Comparison of ENCODE assay signal across 8 cellular contexts in the genomic region with DNA sequence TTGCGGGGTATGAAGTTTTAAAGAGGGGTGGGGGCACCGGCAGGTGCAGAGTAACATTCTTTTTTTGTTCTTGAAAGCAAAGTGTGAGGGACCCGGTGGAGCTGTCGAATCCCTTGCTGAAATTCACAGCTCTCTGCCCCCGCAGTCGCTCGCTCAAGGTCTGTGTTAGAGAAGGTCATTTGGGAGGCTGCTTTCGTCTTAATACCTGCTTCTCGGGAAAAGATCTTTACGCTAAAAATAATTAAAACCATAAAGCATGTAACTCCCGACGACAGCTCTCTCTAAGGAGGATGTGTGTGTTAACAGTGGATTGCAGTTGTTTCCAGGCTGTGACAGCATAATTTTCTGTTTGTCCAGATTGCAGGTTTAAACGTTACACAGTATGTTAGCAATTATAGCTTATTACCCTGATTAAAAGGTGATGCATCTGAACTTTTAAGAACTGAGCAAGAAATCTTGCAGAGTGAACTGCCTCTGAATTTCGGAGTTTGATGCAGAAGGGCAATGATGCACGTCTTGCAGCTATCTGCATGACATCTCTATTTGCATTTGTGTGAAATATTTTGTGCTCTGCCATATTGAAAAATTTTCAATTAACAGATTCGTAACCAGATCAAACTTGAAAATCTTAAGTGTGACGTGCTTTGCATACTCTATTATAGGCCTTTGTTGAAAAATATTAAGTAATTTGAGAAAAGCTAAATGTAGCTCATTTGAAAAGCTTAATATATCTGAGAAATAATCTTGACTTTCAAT. TPM values are rescaled to one million over a fixed set of nuclear protein-coding genes. Genes with fewer than 3 reads are reported as not detected.
DNase-seq lines count a peak whose midpoint lies in the region; ATAC-seq, FAIRE-seq and TF ChIP-seq lines count a peak whose summit lies in the region.

No MANE protein-coding gene starts in this region.

- no peak overlapping the region for H3K27ac ChIP-seq in A673 (ENCODE audit: low read depth, low read length, poor library complexity, severe bottlenecking)
- H3K27ac ChIP-seq in H9 (ENCODE audit: insufficient read length, low read depth, low read length) = no peak overlapping the region
- no peak overlapping the region for H3K27ac ChIP-seq in mesendoderm (ENCODE audit: low read depth, low read length)

- H3K79me2 ChIP-seq in H9 (ENCODE audit: insufficient read depth, low read length) (no peaks in the 10 kb centered on the region), mesendoderm (ENCODE audit: control insufficient read depth, insufficient read depth, low read length) (no peaks in the 10 kb centered on the region)

- no peak for FAIRE-seq in D721Med (lab: Jason Lieb, UNC)

- peaks cover 9 to 13% of the 10 kb centered on the region in 2 experiments for H3K4me1 Mint-ChIP-seq in H9
- peaks cover 30% of the 10 kb centered on the region for H3K4me1 Mint-ChIP-seq in brain

- TF ChIP-seq CTCF in A673 (conservative IDR thresholded peaks at IDR 0.05; ENCODE audit: low read depth, low read length) (no peak), H9 (conservative IDR thresholded peaks at IDR 0.05) (no peak), brain (conservative IDR thresholded peaks at IDR 0.05) (no peak), D721Med (IDR thresholded peaks at IDR 0.05; ENCODE audit: insufficient read depth, missing control alignments) (no peak)

- no peaks in the 10 kb centered on the region for H4K20me1 ChIP-seq in H9 (ENCODE audit: control insufficient read depth, insufficient read depth, insufficient read length)

- H3K27me3 ChIP-seq in A673 (replicated peaks; ENCODE audit: insufficient read depth, low read depth, low read length, poor library complexity) (peaks cover 68% of the 10 kb centered on the region), H9 (ENCODE audit: insufficient read depth, low read length) (peaks cover 5% of the 10 kb centered on the region; the same call in 1 of the 2 replicates), mesendoderm (ENCODE audit: insufficient read depth, low read length, poor library complexity) (peaks cover 15% of the 10 kb centered on the region)

- BruUV-seq in A673 (replicated peaks; lab: Mats Ljungman, UMichigan) = no TSS peak

- no peak overlapping the region for H2BK12ac ChIP-seq in H9 (ENCODE audit: insufficient read length, low read depth, low read length)

- H3K4me2 ChIP-seq in H9 (ENCODE audit: insufficient read depth, insufficient read length, low read length) (peak overlapping the region; percentile 77), mesendoderm (ENCODE audit: low read length) (peak overlapping the region; percentile 33)

- H3K4ac ChIP-seq in H9 (ENCODE audit: low read depth, low read length) = no peak overlapping the region
- no peak overlapping the region for H3K4ac ChIP-seq in mesendoderm (ENCODE audit: low read depth, low read length)

- H3K14ac ChIP-seq in H9 (ENCODE audit: insufficient read depth, low read length) = no peak overlapping the region

- DNase-seq in A673 (ENCODE audit: low spot score) (no peak), H9 (no peak), mesendoderm (no peak), NCI-H2081 treated with DMSO at 0.1 percent for 48 hours (lab: John Stamatoyannopoulos, UW) (no peak), sciatic nerve (ENCODE audit: low spot score) (no peak), COR-L47 (lab: John Stamatoyannopoulos, UW) (no peak), D721Med (ENCODE audit: insufficient read length, low spot score) (no peak)

- H2BK120ac ChIP-seq in H9 (ENCODE audit: low read depth, low read length, poor library complexity, severe bottlenecking) = no peak overlapping the region
- no peak overlapping the region for H2BK120ac ChIP-seq in mesendoderm (ENCODE audit: low read depth, low read length)

- peaks cover 8% of the 10 kb centered on the region for H3K23me2 ChIP-seq in H9 (ENCODE audit: insufficient read length, low read depth, low read length, poor library complexity, severe bottlenecking)

- no peak overlapping the region for H4K91ac ChIP-seq in H9 (ENCODE audit: insufficient read length, low read depth, low read length)

- peak overlapping the region; percentile 35 for H3K4me3 ChIP-seq in A673 (ENCODE audit: low read depth, low read length, poor library complexity, severe bottlenecking)
- H3K4me3 ChIP-seq in mesendoderm (ENCODE audit: low read length) = no peak overlapping the region

- H2BK5ac ChIP-seq in H9 (ENCODE audit: insufficient read length, low read length) (no peak overlapping the region), mesendoderm (ENCODE audit: low read length) (no peak overlapping the region)

- H3K9me3 Mint-ChIP-seq in H9 = no peaks in the 10 kb centered on the region
- no peaks in the 10 kb centered on the region for H3K9me3 Mint-ChIP-seq in brain

- H3K18ac ChIP-seq in H9 (ENCODE audit: insufficient read length, low read depth, low read length) (no peak overlapping the region), mesendoderm (ENCODE audit: low read length) (no peak overlapping the region)

- H3K27ac Mint-ChIP-seq in H9 = no peak overlapping the region
- peak overlapping the region in 4 of 5 experiments; percentile 53 to 90 (median 82) for H3K27ac Mint-ChIP-seq in brain

- H3K36me3 ChIP-seq in A673 (ENCODE audit: insufficient read depth, low read length, poor library complexity, severe bottlenecking) (no peaks in the 10 kb centered on the region), mesendoderm (ENCODE audit: control insufficient read depth, insufficient read depth, low read length) (no peaks in the 10 kb centered on the region)

- no peak overlapping the region for H3K23ac ChIP-seq in H9 (ENCODE audit: insufficient read length, low read depth, low read length)
- H3K23ac ChIP-seq in mesendoderm (ENCODE audit: low read length) = no peak overlapping the region

- H2BK15ac ChIP-seq in H9 (ENCODE audit: low read depth, low read length) = no peak overlapping the region
- H2BK15ac ChIP-seq in mesendoderm (replicated peaks; ENCODE audit: low read depth) = no peak overlapping the region

- WGBS in H9 (ENCODE audit: extremely low coverage, insufficient read length, low lambda C conversion rate) = no CpG with 5 or more reads among the region's 17 CpGs
- no CpG with 5 or more reads among the region's 17 CpGs for WGBS in mesendoderm (ENCODE audit: extremely low coverage, insufficient coverage, low lambda C conversion rate)

- H3K4me1 ChIP-seq in A673 (ENCODE audit: insufficient read depth, low read length, poor library complexity, severe bottlenecking) (no peaks in the 10 kb centered on the region), H9 (ENCODE audit: insufficient read depth, low read length) (no peaks in the 10 kb centered on the region), mesendoderm (ENCODE audit: control insufficient read depth, low read depth, low read length) (no peaks in the 10 kb centered on the region)

- CTCF ChIA-PET in A673 (lab: Charles Lee) = no interaction called here

- peaks cover 48% of the 10 kb centered on the region for H3K27me3 Mint-ChIP-seq in H9 (ENCODE audit: low read depth)
- peaks cover 14% of the 10 kb centered on the region for H3K27me3 Mint-ChIP-seq in brain

- H3K4me3 Mint-ChIP-seq in H9 (peak overlapping the region; percentile 80 to 91), brain (peak overlapping the region; percentile 78 to 94 (median 89))

- H4K5ac ChIP-seq in H9 (ENCODE audit: insufficient read length, low read depth, low read length) = no peak overlapping the region
- no peak overlapping the region for H4K5ac ChIP-seq in mesendoderm (ENCODE audit: low read length)

- no peak overlapping the region for H2AK5ac ChIP-seq in H9 (ENCODE audit: insufficient read length, low read length)
- H2AK5ac ChIP-seq in mesendoderm (ENCODE audit: low read length) = no peak overlapping the region

- H3T11ph ChIP-seq in H9 (ENCODE audit: low read length) = no peak overlapping the region

- no peak overlapping the region for H2AFZ ChIP-seq in H9 (ENCODE audit: low read length)

- no peaks in the 10 kb centered on the region for H3K9me3 ChIP-seq in A673 (ENCODE audit: low read depth, low read length, poor library complexity, severe bottlenecking)
- no peaks in the 10 kb centered on the region for H3K9me3 ChIP-seq in H9 (ENCODE audit: control insufficient read depth, low read depth, low read length)

- H3K56ac ChIP-seq in H9 (ENCODE audit: insufficient read length, low read depth, low read length) = no peak overlapping the region
- H3K56ac ChIP-seq in mesendoderm (ENCODE audit: low read length) = no peak overlapping the region

- intact Hi-C loops in A673 (cut with micrococcal nuclease; ENCODE audit: unreplicated experiment) = no loop called here
- intact Hi-C loops in sciatic nerve (cut with DNase I) = no loop called here

- no peak for ATAC-seq in sciatic nerve

- no peak overlapping the region for H4K8ac ChIP-seq in H9 (replicated peaks; ENCODE audit: insufficient read length, low read depth, low read length)
- H4K8ac ChIP-seq in mesendoderm (ENCODE audit: low read depth, low read length) = no peak overlapping the region

- no peak overlapping the region for H2BK20ac ChIP-seq in H9 (ENCODE audit: low read depth, low read length, poor library complexity, severe bottlenecking)

- no peaks in the 10 kb centered on the region; a peak in 1 of 7 replicates for H3K36me3 Mint-ChIP-seq in H9 (ENCODE audit: insufficient read depth in 1 of 3, low read depth in 3 of 3)
- H3K36me3 Mint-ChIP-seq in brain = no peaks in the 10 kb centered on the region

- POLR2A ChIA-PET in A673 (lab: Charles Lee; ENCODE audit: low non-redundant PET) = no interaction called here

- H3K79me1 ChIP-seq in H9 (ENCODE audit: insufficient read depth, low read depth, low read length, poor library complexity, severe bottlenecking) = no peaks in the 10 kb centered on the region
- no peaks in the 10 kb centered on the region for H3K79me1 ChIP-seq in mesendoderm (ENCODE audit: low read length)

- no peak overlapping the region for H3K9ac ChIP-seq in H9 (ENCODE audit: extremely low read depth, insufficient read length, low read length)
- H3K9ac ChIP-seq in mesendoderm (ENCODE audit: low read length) = no peak overlapping the region

RNA-seq across cellular contexts. Expression of gene RAPGEF4, which starts 1.0 kb away (rescaled TPM):
- total RNA-seq in A673 (2021) (0.26 and 0.96 TPM in 2 replicates), H9 (2021) (1.4 and 1.5 TPM in 2 replicates), sciatic nerve (9.3 TPM)
- 18.3 TPM for polyA plus RNA-seq in brain (ENCODE audit: insufficient read depth, low read depth, low replicate concordance)
- polyA plus RNA-seq in mesendoderm (2013, experiment 1 of 2) = 0.87 TPM
- polyA plus RNA-seq in mesendoderm (2013, experiment 2 of 2) = 0.71 TPM

Comparison
In these comparisons a context has a peak if more than half of its experiments do, and no peak if none do; other contexts are left out.
1. H3K27ac Mint-ChIP-seq: peak in brain (4 of 5); none in H9 (0 of 3).